8 cellular contexts compared by ENCODE assay signal in the genomic region with DNA sequence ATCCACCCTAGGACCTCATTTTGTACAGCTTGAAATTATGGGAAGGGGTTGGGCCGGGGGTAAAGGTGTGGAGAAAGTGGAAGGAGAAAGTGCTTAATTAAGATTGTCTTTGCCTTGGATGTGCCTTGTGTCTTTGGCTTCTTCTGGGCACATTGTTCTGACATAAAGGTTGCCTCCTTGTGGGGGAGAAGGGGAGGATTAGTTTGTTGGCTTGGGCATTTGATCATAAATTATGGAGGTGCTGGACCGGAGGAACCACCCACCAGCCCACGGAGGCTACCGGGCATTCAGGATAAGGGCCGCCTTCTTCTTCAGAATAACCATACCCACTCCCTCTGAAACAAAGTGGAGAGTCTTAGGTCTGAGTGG. TPM values are rescaled to one million over a fixed set of nuclear protein-coding genes. Genes with fewer than 3 reads are reported as not detected.
DNase-seq lines count a peak whose midpoint lies in the region; ATAC-seq, FAIRE-seq and TF ChIP-seq lines count a peak whose summit lies in the region.

No MANE protein-coding gene starts in this region.

- H3K4me3 ChIP-seq in AG09309 (ENCODE audit: control insufficient read depth, low read depth, low read length) (peak overlapping the region; percentile 98), SJCRH30 (peak overlapping the region; percentile 75), H1 (ENCODE audit: extremely low read depth in 1 of 4, insufficient read depth in 2 of 4, low read depth in 3 of 4, low read length in 4 of 4) (peak overlapping the region; percentile 88 to 99 (median 92))

- H2BK15ac ChIP-seq in H1 (ENCODE audit: low read length): no peak overlapping the region

- no peaks in the 10 kb centered on the region for H3K27me3 Mint-ChIP-seq in naive B cell

- peak overlapping the region; percentile 90 to 99 (median 98) for H3K27ac Mint-ChIP-seq in naive B cell

- peaks cover 2% of the 10 kb centered on the region for H3K79me1 ChIP-seq in H1 (ENCODE audit: low read depth, low read length)

- no peaks in the 10 kb centered on the region for H3K9me3 Mint-ChIP-seq in naive B cell

- CTCF ChIA-PET in H1 (lab: Charles Lee; ENCODE audit: partially characterized antibody): interaction anchor here (0.7 to 2.7 kb wide), 11 partner anchors 11 to 354 kb away, joined by 3 to 11 read pairs (median 3); a partner anchor contains a TSS

- peaks cover 0 to 14% of the 10 kb centered on the region in 2 donors for H3K36me3 Mint-ChIP-seq in naive B cell

- no peak; a peak in 1 of 4 replicates for TF ChIP-seq RAD21 in H1 (IDR thresholded peaks at IDR 0.05 in 1 of 2, conservative IDR thresholded peaks at IDR 0.05 in 1 of 2; ENCODE audit: low read depth in 2 of 2, low read length in 2 of 2)

- H3K23ac ChIP-seq in H1 (ENCODE audit: insufficient read length): no peak overlapping the region

- H3K14ac ChIP-seq in H1 (ENCODE audit: insufficient read length): no peak overlapping the region

- no peak overlapping the region for H2AFZ ChIP-seq in H1 (ENCODE audit: low read length)

- no peak for TF ChIP-seq POLR2A in H1 (IDR thresholded peaks at IDR 0.05; ENCODE audit: control extremely low read depth in 1 of 2, low read depth in 2 of 2, low read length in 2 of 2)

- H3K9ac ChIP-seq in H1 (replicated peaks in 1 of 4; ENCODE audit: extremely low read depth in 1 of 4, low read depth in 3 of 4, low read length in 3 of 4): peak overlapping the region in 3 of 4 experiments; percentile 85 to 86 (median 85); a peak in 6 of 7 replicates

- H4K20me1 ChIP-seq in H1 (replicated peaks in 1 of 2; ENCODE audit: control insufficient read depth in 1 of 2, insufficient read depth in 2 of 2, low read length in 2 of 2): peaks cover 9% of the 10 kb centered on the region in 2 experiments

- ATAC-seq in naive B cell (ENCODE audit: low read depth in 2 of 2): no peak
- no peak for ATAC-seq in HG02610 (IDR thresholded peaks at IDR 0.05; ENCODE audit: unreplicated experiment)
- ATAC-seq in HG03460 (IDR thresholded peaks at IDR 0.05; ENCODE audit: unreplicated experiment): no peak

- H2BK120ac ChIP-seq in H1 (replicated peaks; ENCODE audit: low read depth, low read length): no peak overlapping the region

- no peaks in the 10 kb centered on the region for H3K9me3 ChIP-seq in SJCRH30 (replicated peaks)
- no peaks in the 10 kb centered on the region for H3K9me3 ChIP-seq in H1 (ENCODE audit: insufficient read depth in 2 of 2, low read depth in 1 of 2, low read length in 1 of 2)

- H4K91ac ChIP-seq in H1 (replicated peaks; ENCODE audit: insufficient read length, low read length): no peak overlapping the region

- no peaks in the 10 kb centered on the region for H3K27me3 ChIP-seq in SJCRH30
- no peaks in the 10 kb centered on the region for H3K27me3 ChIP-seq in H1 (replicated peaks in 1 of 4; ENCODE audit: control insufficient read depth in 3 of 4, extremely low read depth in 1 of 4, insufficient read depth in 3 of 4, low read length in 3 of 4)

- H3K4me1 ChIP-seq in SJCRH30 (no peaks in the 10 kb centered on the region), H1 (replicated peaks in 1 of 4; ENCODE audit: control insufficient read depth in 3 of 4, insufficient read depth in 4 of 4, low read length in 3 of 4) (peaks cover 0 to 11% (median 6%) of the 10 kb centered on the region in 4 experiments; a peak in 5 of 7 replicates)

- 0 out of 2 replicates have a peak overlapping the region, but pooled peaks have one; percentile 93 for H2BK5ac ChIP-seq in H1 (ENCODE audit: low read depth, low read length)

- TF ChIP-seq EP300 in H1 (IDR thresholded peaks at IDR 0.05; ENCODE audit: borderline replicate concordance in 1 of 2, low read depth in 2 of 2, low read length in 2 of 2): no peak

- H2BK20ac ChIP-seq in H1 (ENCODE audit: low read length): no peak overlapping the region

- no peak overlapping the region for H2BK12ac ChIP-seq in H1 (ENCODE audit: low read depth, low read length)

- H4K5ac ChIP-seq in H1 (ENCODE audit: insufficient read length, low read depth, low read length): no peak overlapping the region

- WGBS in H1 (ENCODE audit: extremely low coverage in 1 of 2, insufficient coverage in 1 of 2, insufficient read length in 1 of 2, insufficient replicate concordance in 2 of 2, low coverage in 1 of 2, low lambda C conversion rate in 2 of 2, missing lambda C conversion rate in 1 of 2), 2 experiments: 24% methylated on average over 5 of the region's 5 CpGs; no CpG with 5 or more reads in 1 of the 2 experiments

- no peak overlapping the region for H4K8ac ChIP-seq in H1 (ENCODE audit: extremely low read depth, insufficient read depth, low read length)

- FAIRE-seq in GM19239 (lab: Jason Lieb, UNC) (peak; percentile 56), H1 (lab: Jason Lieb, UNC) (no peak)

- H3K36me3 ChIP-seq in SJCRH30 (no peaks in the 10 kb centered on the region; the same call in 1 of the 2 replicates), H1 (ENCODE audit: control insufficient read depth in 2 of 4, insufficient read depth in 4 of 4, low read length in 3 of 4) (peaks cover 2 to 40% (median 3%) of the 10 kb centered on the region in 4 experiments; a peak in 6 of 8 replicates)

- H2AK5ac ChIP-seq in H1 (ENCODE audit: low read depth, low read length): peak overlapping the region; percentile 82; the same call in 1 of the 2 replicates

- peak overlapping the region; percentile 95 to 99 (median 98) for H3K4me3 Mint-ChIP-seq in naive B cell

- no peak overlapping the region for H3K27ac ChIP-seq in SJCRH30
- H3K27ac ChIP-seq in H1 (ENCODE audit: low read depth, low read length): no peak overlapping the region

- H3K79me2 ChIP-seq in H1 (ENCODE audit: control insufficient read depth in 1 of 2, insufficient read depth in 2 of 2, low read length in 2 of 2): peaks cover 53 to 59% of the 10 kb centered on the region in 2 experiments

- POLR2A ChIA-PET in H1 (lab: Charles Lee; ENCODE audit: partially characterized antibody): interaction anchor here (0.7 to 4.1 kb wide), 15 partner anchors 10 to 355 kb away, joined by 3 to 30 read pairs (median 5); a partner anchor contains a TSS

- no peak overlapping the region for H3K18ac ChIP-seq in H1 (ENCODE audit: extremely low read depth, low read length)

- peaks cover 15% of the 10 kb centered on the region for H3K23me2 ChIP-seq in H1 (ENCODE audit: low read depth, low read length)

- no peak overlapping the region for H3K4ac ChIP-seq in H1 (replicated peaks; ENCODE audit: insufficient read length, low read depth, low read length)

- no peak overlapping the region for H3K56ac ChIP-seq in H1 (replicated peaks; ENCODE audit: insufficient read length, low read depth, low read length)

- TF ChIP-seq CTCF in AG09309 (IDR thresholded peaks at IDR 0.05; ENCODE audit: control insufficient read depth, insufficient read depth, low read depth, low read length, missing control alignments): peak; percentile 30
- TF ChIP-seq CTCF in H1 (IDR thresholded peaks at IDR 0.05; ENCODE audit: control extremely low read depth in 1 of 3, insufficient read depth in 1 of 3, low read depth in 1 of 3, low read length in 3 of 3): peak in 1 of 3 experiments; percentile 36; a peak in 2 of 4 replicates

- H3K4me1 Mint-ChIP-seq in naive B cell: peaks cover 26 to 55% (median 48%) of the 10 kb centered on the region in 3 donors

- H3K4me2 ChIP-seq in H1 (ENCODE audit: insufficient read depth in 1 of 2, low read depth in 2 of 2, low read length in 2 of 2): peak overlapping the region; percentile 91 to 100

- DNase-seq in AG09309 (ENCODE audit: low read depth) (no peak), GM19239 (ENCODE audit: insufficient read length, low spot score) (no peak), SJCRH30 (peak; percentile 5 to 13), H1 (ENCODE audit: low read depth in 1 of 2, low spot score in 2 of 2) (no peak), naive B cell (no peak)
- DNase-seq in effector CD4-positive, alpha-beta T cell: no peak

RNA-seq across cellular contexts. Expression of a gene that starts 1.3 kb away (rescaled TPM):
- total RNA-seq in SJCRH30 (2014; rRNA removed; shearing (Covaris generic)): 70.2 and 72.8 TPM in 2 replicates
- 151 and 161 TPM in 2 replicates for total RNA-seq in H1 (2021; fragmentation: NEBNext Ultra II Directional; extraction: Animal tissue kit (Norgen Biotek cat#: 25700))
- 26.2 and 38.2 TPM in 2 replicates for polyA plus RNA-seq in H1 (2011; rRNA removed)
- 38.1 TPM for polyA plus RNA-seq in H1 (2011; cell fraction: cytosol; rRNA removed)
- polyA plus RNA-seq in H1 (2011; cell fraction: nucleus; rRNA removed): 26.6 TPM
- 59.5 to 77.0 TPM (median 64.7 TPM) in 4 replicates for polyA plus RNA-seq in H1 (2012, experiment 1 of 2)
- 19.8 TPM for polyA plus RNA-seq in H1 (2012, experiment 2 of 2)
- 66.1 TPM for polyA plus RNA-seq in H1 (2013, experiment 1 of 2)
- polyA plus RNA-seq in H1 (2013, experiment 2 of 2): 68.8 TPM
- 256 and 265 TPM in 2 replicates for polyA minus RNA-seq in H1 (2011; rRNA and poly(A)+ RNA removed)
- 130 TPM for polyA minus RNA-seq in H1 (2011; cell fraction: cytosol; rRNA and poly(A)+ RNA removed)
- 53.9 TPM for polyA minus RNA-seq in H1 (2011; cell fraction: nucleus; rRNA and poly(A)+ RNA removed)
- polyA plus RNA-seq in naive B cell (ENCODE audit: low read depth in 6 of 6): 10 to 100 TPM; 18.0 to 23.3 (median 20.9) TPM

RNA-seq across cellular contexts. Expression of a gene that starts 33.2 kb away (rescaled TPM):
- 13.7 and 15.0 TPM in 2 replicates for total RNA-seq in SJCRH30 (2014; rRNA removed; shearing (Covaris generic))
- 14.6 and 18.5 TPM in 2 replicates for total RNA-seq in H1 (2021; fragmentation: NEBNext Ultra II Directional; extraction: Animal tissue kit (Norgen Biotek cat#: 25700))
- 21.1 and 26.7 TPM in 2 replicates for polyA plus RNA-seq in H1 (2011; rRNA removed)
- 15.5 TPM for polyA plus RNA-seq in H1 (2011; cell fraction: cytosol; rRNA removed)
- 85.9 TPM for polyA plus RNA-seq in H1 (2011; cell fraction: nucleus; rRNA removed)
- 13.3 to 18.4 TPM (median 14.8 TPM) in 4 replicates for polyA plus RNA-seq in H1 (2012, experiment 1 of 2)
- 12.4 TPM for polyA plus RNA-seq in H1 (2012, experiment 2 of 2)
- 15.5 TPM for polyA plus RNA-seq in H1 (2013, experiment 1 of 2)
- 14.7 TPM for polyA plus RNA-seq in H1 (2013, experiment 2 of 2)
- polyA minus RNA-seq in H1 (2011; rRNA and poly(A)+ RNA removed): 27.2 and 33.9 TPM in 2 replicates
- polyA minus RNA-seq in H1 (2011; cell fraction: cytosol; rRNA and poly(A)+ RNA removed): 12.8 TPM
- 35.6 TPM for polyA minus RNA-seq in H1 (2011; cell fraction: nucleus; rRNA and poly(A)+ RNA removed)
- polyA plus RNA-seq in naive B cell (ENCODE audit: low read depth in 6 of 6): 100 to 1,000 TPM in 1 of 6 donors, 10 to 100 TPM in 5; 19.2 to 126 (median 80.7) TPM

RNA-seq across cellular contexts. Expression of a gene that starts 47.1 kb away (rescaled TPM):
- total RNA-seq in SJCRH30 (2014; rRNA removed; shearing (Covaris generic)): 8.5 and 10.0 TPM in 2 replicates
- total RNA-seq in H1 (2021; fragmentation: NEBNext Ultra II Directional; extraction: Animal tissue kit (Norgen Biotek cat#: 25700)): 32.1 and 32.6 TPM in 2 replicates
- polyA plus RNA-seq in H1 (2011; rRNA removed) (18.3 and 19.9 TPM in 2 replicates), naive B cell (ENCODE audit: low read depth in 6 of 6) (10 to 100 TPM; 27.7 to 52.1 (median 35.6) TPM)
- 12.0 TPM for polyA plus RNA-seq in H1 (2011; cell fraction: cytosol; rRNA removed)
- polyA plus RNA-seq in H1 (2011; cell fraction: nucleus; rRNA removed): 29.2 TPM
- 15.5 to 19.3 TPM (median 18.7 TPM) in 4 replicates for polyA plus RNA-seq in H1 (2012, experiment 1 of 2)
- polyA plus RNA-seq in H1 (2012, experiment 2 of 2): 6.3 TPM
- 10.8 TPM for polyA plus RNA-seq in H1 (2013, experiment 1 of 2)
- polyA plus RNA-seq in H1 (2013, experiment 2 of 2): 10.3 TPM
- 20.9 and 24.9 TPM in 2 replicates for polyA minus RNA-seq in H1 (2011; rRNA and poly(A)+ RNA removed)
- 19.3 TPM for polyA minus RNA-seq in H1 (2011; cell fraction: cytosol; rRNA and poly(A)+ RNA removed)
- polyA minus RNA-seq in H1 (2011; cell fraction: nucleus; rRNA and poly(A)+ RNA removed): 42.0 TPM

RNA-seq across cellular contexts. Expression of a gene that starts 53.8 kb away (rescaled TPM):
- 3.7 and 4.2 TPM in 2 replicates for total RNA-seq in SJCRH30 (2014; rRNA removed; shearing (Covaris generic))
- 300 and 301 TPM in 2 replicates for total RNA-seq in H1 (2021; fragmentation: NEBNext Ultra II Directional; extraction: Animal tissue kit (Norgen Biotek cat#: 25700))
- polyA plus RNA-seq in H1 (2011; rRNA removed) (140 and 150 TPM in 2 replicates), naive B cell (ENCODE audit: low read depth in 6 of 6) (10 to 100 TPM in 2 of 6 donors, 1 to 10 TPM in 3, not detected in 1; 5.2 to 11.5 (median 6.8) TPM)
- polyA plus RNA-seq in H1 (2011; cell fraction: cytosol; rRNA removed): 178 TPM
- 132 TPM for polyA plus RNA-seq in H1 (2011; cell fraction: nucleus; rRNA removed)
- polyA plus RNA-seq in H1 (2012, experiment 1 of 2): 186 to 274 TPM (median 201 TPM) in 4 replicates
- polyA plus RNA-seq in H1 (2012, experiment 2 of 2): 415 TPM
- 193 TPM for polyA plus RNA-seq in H1 (2013, experiment 1 of 2)
- 186 TPM for polyA plus RNA-seq in H1 (2013, experiment 2 of 2)
- polyA minus RNA-seq in H1 (2011; rRNA and poly(A)+ RNA removed): 97.7 and 118 TPM in 2 replicates
- 36.1 TPM for polyA minus RNA-seq in H1 (2011; cell fraction: cytosol; rRNA and poly(A)+ RNA removed)
- 59.7 TPM for polyA minus RNA-seq in H1 (2011; cell fraction: nucleus; rRNA and poly(A)+ RNA removed)

Comparison
In these comparisons a context has a peak if more than half of its experiments do, and no peak if none do; other contexts are left out.
1. DNase-seq: peak in SJCRH30 (2 of 2); none in AG09309 (single experiment), GM19239 (single experiment), H1 (0 of 2), naive B cell (single experiment) and effector CD4-positive, alpha-beta T cell (single experiment).
2. Peak in every context shown above with its lines, with median percentiles within 50 percentile points of each other: H3K4me3 ChIP-seq.